In the genomic region with DNA sequence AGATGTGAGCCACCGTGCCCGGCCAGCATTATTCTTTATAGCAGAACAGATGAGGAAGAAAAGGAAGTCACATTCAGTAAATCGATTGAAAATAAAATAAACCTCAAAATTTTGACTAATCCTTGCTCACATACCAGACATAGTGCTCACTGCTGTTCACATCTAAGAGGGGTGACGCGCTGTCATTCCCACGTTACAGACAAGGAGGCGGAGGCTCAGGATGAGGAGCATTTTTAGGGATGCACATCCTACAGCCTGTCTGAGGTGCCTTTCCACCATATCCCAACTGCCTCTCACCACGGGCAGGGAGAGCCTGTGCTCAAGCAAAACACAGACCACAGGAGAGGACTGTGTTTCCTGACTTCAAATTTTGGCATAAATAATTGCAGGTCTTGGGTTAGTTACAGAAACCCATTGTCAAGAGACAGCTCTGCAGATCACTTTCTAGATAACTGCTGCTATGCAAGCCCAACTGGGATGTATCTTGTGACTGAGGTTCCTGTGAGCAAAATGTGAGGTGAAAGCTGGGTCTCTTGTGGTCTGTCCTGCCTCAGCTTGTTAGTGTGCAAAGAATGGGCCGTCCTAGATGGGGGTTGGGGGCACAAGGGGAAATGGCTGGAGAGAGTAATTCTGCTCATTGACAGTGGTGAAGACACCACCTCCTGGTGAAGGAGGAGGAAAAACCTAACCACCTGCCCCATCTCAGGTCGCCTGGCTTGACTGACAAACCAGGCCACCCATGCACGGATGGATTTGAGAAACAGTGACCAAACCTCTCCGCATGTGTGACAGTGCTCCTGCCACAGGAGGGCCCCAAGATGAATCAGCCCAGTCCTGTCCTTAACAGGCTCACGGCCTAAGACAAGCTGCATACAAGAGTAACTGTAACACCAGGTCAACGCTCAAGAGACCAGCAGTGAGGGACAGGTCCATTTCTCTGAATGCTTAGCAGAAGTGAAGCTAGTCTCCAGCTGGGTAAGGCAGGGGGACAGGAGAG, we compare ENCODE assay signal across 1 cellular context.
TF ChIP-seq lines count a peak whose summit lies in the region.

No MANE protein-coding gene starts in this region.

TF ChIP-seq in GM12878, 131 proteins besides CTCF, POLR2A, EP300 and RAD21:
- TF ChIP-seq, protein P1, sequence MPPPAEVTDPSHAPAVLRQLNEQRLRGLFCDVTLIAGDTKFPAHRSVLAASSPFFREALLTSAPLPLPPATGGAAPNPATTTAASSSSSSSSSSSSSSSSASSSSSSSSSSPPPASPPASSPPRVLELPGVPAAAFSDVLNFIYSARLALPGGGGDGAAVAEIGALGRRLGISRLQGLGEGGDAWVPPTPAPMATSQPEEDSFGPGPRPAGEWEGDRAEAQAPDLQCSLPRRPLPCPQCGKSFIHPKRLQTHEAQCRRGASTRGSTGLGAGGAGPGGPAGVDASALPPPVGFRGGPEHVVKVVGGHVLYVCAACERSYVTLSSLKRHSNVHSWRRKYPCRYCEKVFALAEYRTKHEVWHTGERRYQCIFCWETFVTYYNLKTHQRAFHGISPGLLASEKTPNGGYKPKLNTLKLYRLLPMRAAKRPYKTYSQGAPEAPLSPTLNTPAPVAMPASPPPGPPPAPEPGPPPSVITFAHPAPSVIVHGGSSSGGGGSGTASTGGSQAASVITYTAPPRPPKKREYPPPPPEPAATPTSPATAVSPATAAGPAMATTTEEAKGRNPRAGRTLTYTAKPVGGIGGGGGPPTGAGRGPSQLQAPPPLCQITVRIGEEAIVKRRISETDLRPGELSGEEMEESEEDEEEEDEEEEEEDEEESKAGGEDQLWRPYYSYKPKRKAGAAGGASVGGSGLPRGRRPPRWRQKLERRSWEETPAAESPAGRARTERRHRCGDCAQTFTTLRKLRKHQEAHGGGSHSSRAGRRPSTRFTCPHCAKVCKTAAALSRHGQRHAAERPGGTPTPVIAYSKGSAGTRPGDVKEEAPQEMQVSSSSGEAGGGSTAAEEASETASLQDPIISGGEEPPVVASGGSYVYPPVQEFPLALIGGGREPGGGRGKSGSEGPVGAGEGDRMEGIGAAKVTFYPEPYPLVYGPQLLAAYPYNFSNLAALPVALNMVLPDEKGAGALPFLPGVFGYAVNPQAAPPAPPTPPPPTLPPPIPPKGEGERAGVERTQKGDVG (CRISPR knock-in tag; IDR thresholded peaks at IDR 0.05) = no peak
- no peak for TF ChIP-seq KLF5 (IDR thresholded peaks at IDR 0.05; ENCODE audit: partially characterized antibody)
- TF ChIP-seq MYC (IDR thresholded peaks at IDR 0.05; ENCODE audit: insufficient read depth, insufficient read length, insufficient replicate concordance, low read length, severe bottlenecking) = no peak
TF ChIP-seq in GM12878: peak in this region for 0.
